In the genomic region with DNA sequence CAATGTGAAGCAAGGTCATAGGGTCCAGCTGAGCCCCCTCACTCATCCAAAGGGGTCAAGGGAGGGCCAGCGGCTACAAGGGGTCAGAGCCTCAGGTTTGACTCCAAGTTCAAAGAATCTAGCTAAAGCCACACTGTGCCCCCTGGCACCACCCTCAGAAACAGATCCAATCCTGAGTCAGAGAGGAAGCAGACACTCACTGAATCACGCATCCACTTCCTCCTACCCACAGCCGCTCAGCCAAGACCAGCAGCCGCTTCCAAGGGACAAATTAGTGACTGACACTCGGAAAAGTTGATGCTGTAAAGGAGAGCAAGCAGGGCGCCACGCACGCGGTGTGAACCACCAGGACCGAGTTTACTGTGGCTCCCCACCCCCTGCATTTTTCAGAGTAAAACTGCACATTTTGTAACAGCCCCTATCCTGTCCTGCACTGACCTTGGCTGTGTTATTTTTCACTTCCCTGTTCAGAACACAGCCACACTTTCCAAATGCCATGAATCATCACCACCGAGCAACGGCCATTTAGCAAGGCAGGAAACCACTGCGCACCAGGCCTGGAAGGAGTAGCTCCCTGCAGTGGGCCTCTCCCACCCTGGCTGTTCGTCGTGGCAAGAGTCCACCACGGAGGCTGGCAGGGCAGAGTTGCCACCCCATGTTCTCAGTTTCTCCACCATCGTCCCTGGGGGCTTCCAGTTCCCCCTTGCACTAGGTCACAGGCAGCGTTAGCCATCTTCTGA, we compare ENCODE assay signal across 8 cellular contexts.
DNase-seq lines count a peak whose midpoint lies in the region; ATAC-seq and TF ChIP-seq lines count a peak whose summit lies in the region.

No MANE protein-coding gene starts in this region.

- H3K27me3 Mint-ChIP-seq in nephron progenitor cell (ENCODE audit: low read depth, poor library complexity), result peaks cover 3% of the 10 kb centered on the region
- no peaks in the 10 kb centered on the region for H3K27me3 Mint-ChIP-seq in stimulated activated naive CD8-positive, alpha-beta T cell treated with anti-CD3 and anti-CD28 coated beads, Interleukin-15, amount 100 ng/mL, for 72 hours

- H4K20me1 ChIP-seq in BLaER1 treated with 17β-estradiol and CSF1 and Interleukin-3, amounts not matched to agents 10 nM and 100 nM, result no peaks in the 10 kb centered on the region

- no peaks in the 10 kb centered on the region for H3K27me3 ChIP-seq in BLaER1 treated with 17β-estradiol and CSF1 and Interleukin-3, amounts not matched to agents 10 nM and 100 nM
- no peaks in the 10 kb centered on the region for H3K27me3 ChIP-seq in esophagus (ENCODE audit: control insufficient read depth in 1 of 2, insufficient read depth in 2 of 2, low read length in 2 of 2)

- peak; percentile 34 for ATAC-seq in GM21576 (IDR thresholded peaks at IDR 0.05; ENCODE audit: unreplicated experiment)
- peak; percentile 87 for ATAC-seq in stimulated activated naive CD8-positive, alpha-beta T cell treated with anti-CD3 and anti-CD28 coated beads, Interleukin-15, amount 100 ng/mL, for 72 hours

- DNase-seq in NOMO-1 (lab: John Stamatoyannopoulos, UW; ENCODE audit: unreplicated experiment in 2 of 2) (peak; percentile 99), nephron progenitor cell (no peak), epidermal melanocyte (ENCODE audit: insufficient read length, low spot score) (no peak)
- peak; percentile 75 for DNase-seq in activated CD8-positive, alpha-beta memory T cell treated with anti-CD3 and anti-CD28 coated beads, Interleukin-2, amount 50 U/mL, for 4 hours
- peak; percentile 61 to 95 for DNase-seq in stimulated activated naive CD8-positive, alpha-beta T cell treated with anti-CD3 and anti-CD28 coated beads, Interleukin-15, amount 100 ng/mL, for 72 hours

- 43 to 47% methylated on average over 18 of the region's 18 CpGs for WGBS in esophagus, 2 donors

- no peaks in the 10 kb centered on the region for H3K36me3 Mint-ChIP-seq in nephron progenitor cell (ENCODE audit: low read depth)

- peaks cover 0 to 8% (median 0%) of the 10 kb centered on the region in 11 experiments; a peak in 3 of 22 replicates for H3K36me3 ChIP-seq in BLaER1 treated with 17β-estradiol and CSF1 and Interleukin-3, amounts not matched to agents 10 nM and 100 nM
- H3K36me3 ChIP-seq in esophagus (ENCODE audit: control insufficient read depth in 2 of 2, insufficient read depth in 2 of 2, low read length in 1 of 2), result no peaks in the 10 kb centered on the region

- H3K4me3 Mint-ChIP-seq in nephron progenitor cell, result no peak overlapping the region
- H3K4me3 Mint-ChIP-seq in stimulated activated naive CD8-positive, alpha-beta T cell treated with anti-CD3 and anti-CD28 coated beads, Interleukin-15, amount 100 ng/mL, for 72 hours, result peak overlapping the region; percentile 83 to 86

- H3K4me1 ChIP-seq in BLaER1 treated with 17β-estradiol and CSF1 and Interleukin-3, amounts not matched to agents 10 nM and 100 nM, result peaks cover 83 to 96% (median 94%) of the 10 kb centered on the region in 10 experiments
- peaks cover 3 to 24% of the 10 kb centered on the region in 2 donors for H3K4me1 ChIP-seq in esophagus (ENCODE audit: control insufficient read depth in 2 of 2, insufficient read depth in 2 of 2, low read length in 1 of 2)

- peaks cover 75% of the 10 kb centered on the region for H3K4me1 Mint-ChIP-seq in nephron progenitor cell
- H3K4me1 Mint-ChIP-seq in stimulated activated naive CD8-positive, alpha-beta T cell treated with anti-CD3 and anti-CD28 coated beads, Interleukin-15, amount 100 ng/mL, for 72 hours, result peaks cover 95% of the 10 kb centered on the region

- peak overlapping the region; percentile 87 to 99 (median 93) for H3K4me2 ChIP-seq in BLaER1 treated with 17β-estradiol and CSF1 and Interleukin-3, amounts not matched to agents 10 nM and 100 nM

- peak overlapping the region; percentile 90 to 97 (median 95) for H3K9ac ChIP-seq in BLaER1 treated with 17β-estradiol and CSF1 and Interleukin-3, amounts not matched to agents 10 nM and 100 nM

- H3K27ac ChIP-seq in BLaER1 treated with 17β-estradiol and CSF1 and Interleukin-3, amounts not matched to agents 10 nM and 100 nM, result peak overlapping the region; percentile 97 to 100 (median 99)
- H3K27ac ChIP-seq in esophagus (ENCODE audit: low read depth in 2 of 2, low read length in 1 of 2), result peak overlapping the region; percentile 92 to 96

- H3K27ac Mint-ChIP-seq in nephron progenitor cell, result peak overlapping the region; percentile 94
- H3K27ac Mint-ChIP-seq in stimulated activated naive CD8-positive, alpha-beta T cell treated with anti-CD3 and anti-CD28 coated beads, Interleukin-15, amount 100 ng/mL, for 72 hours, result peak overlapping the region; percentile 90 to 98

- peak overlapping the region; percentile 37 to 70 (median 59) for H3K4me3 ChIP-seq in BLaER1 treated with 17β-estradiol and CSF1 and Interleukin-3, amounts not matched to agents 10 nM and 100 nM
- H3K4me3 ChIP-seq in esophagus (ENCODE audit: low read depth in 1 of 2, low read length in 2 of 2), result no peak overlapping the region

- no peak for TF ChIP-seq CTCF in nephron progenitor cell (IDR thresholded peaks at IDR 0.05)

- peaks cover 0 to 13% (median 0%) of the 10 kb centered on the region in 11 experiments; a peak in 5 of 22 replicates for H3K9me3 ChIP-seq in BLaER1 treated with 17β-estradiol and CSF1 and Interleukin-3, amounts not matched to agents 10 nM and 100 nM (replicated peaks in 1 of 11)
- no peaks in the 10 kb centered on the region for H3K9me3 ChIP-seq in esophagus (ENCODE audit: control insufficient read depth in 2 of 2, insufficient read depth in 1 of 2, low read depth in 1 of 2, low read length in 1 of 2)

- no peaks in the 10 kb centered on the region for H3K9me3 Mint-ChIP-seq in nephron progenitor cell
- H3K9me3 Mint-ChIP-seq in stimulated activated naive CD8-positive, alpha-beta T cell treated with anti-CD3 and anti-CD28 coated beads, Interleukin-15, amount 100 ng/mL, for 72 hours, result peaks cover 0 to 4% of the 10 kb centered on the region in 2 donors

Comparison
In these comparisons a context has a peak if more than half of its experiments do, and no peak if none do; other contexts are left out.
1. H3K4me3 ChIP-seq: peak in BLaER1 treated with 17β-estradiol and CSF1 and Interleukin-3, amounts not matched to agents 10 nM and 100 nM (10 of 10); none in esophagus (0 of 2).
2. DNase-seq: peak in NOMO-1 (2 of 2), activated CD8-positive, alpha-beta memory T cell treated with anti-CD3 and anti-CD28 coated beads, Interleukin-2, amount 50 U/mL, for 4 hours (single experiment) and stimulated activated naive CD8-positive, alpha-beta T cell treated with anti-CD3 and anti-CD28 coated beads, Interleukin-15, amount 100 ng/mL, for 72 hours (2 of 2); none in nephron progenitor cell (single experiment) and epidermal melanocyte (single experiment).